27 cellular contexts compared by ENCODE assay signal in genomic region chr20:32925481-32926196, GRCh38.
"Had no signal": no experiment of that assay in that cellular context is flagged by ENCODE, and none has a peak within 500 bp of the region (broad histone marks: within the 10 kb centered on the region; RNA-seq: fewer than 3 reads in every experiment).

No MANE protein-coding gene starts in this region.

- H3K9ac ChIP-seq: neural progenitor cell had no signal

- H3K4me2 ChIP-seq: neural progenitor cell had no signal

- H3K9me3 ChIP-seq: esophagus muscularis mucosa, gastroesophageal sphincter, heart right ventricle, lower lobe of right lung, pancreas, right lobe of liver, tibial artery, upper lobe of right lung, vagina had no signal

- H2AFZ ChIP-seq: neural progenitor cell had no signal

- H3K4me3 ChIP-seq: coronary artery, esophagus muscularis mucosa, gastroesophageal sphincter, heart right ventricle, lower lobe of right lung, neural progenitor cell, pancreas, right lobe of liver, tibial artery, upper lobe of right lung, vagina had no signal

- H3K27me3 ChIP-seq: esophagus muscularis mucosa, pancreas, right lobe of liver, tibial artery, upper lobe of right lung, vagina had no signal

- ATAC-seq: foreskin keratinocyte; gastroesophageal sphincter; heart right ventricle; left colon; left ventricle myocardium superior; lower lobe of right lung; naive thymus-derived CD4-positive, alpha-beta T cell; pancreas; stimulated activated naive CD8-positive, alpha-beta T cell treated with anti-CD3 and anti-CD28 coated beads, Interleukin-15, amount 100 ng/mL, for 72 hours; upper lobe of right lung had no signal

- H3K36me3 ChIP-seq: esophagus muscularis mucosa, gastroesophageal sphincter, heart right ventricle, lower lobe of right lung, neural progenitor cell, pancreas, right lobe of liver, tibial artery, upper lobe of right lung, vagina had no signal

- DNase-seq: dermis blood vessel endothelial cell; effector memory CD4-positive, alpha-beta T cell; foreskin keratinocyte; heart right ventricle; hippocampal formation; kidney glomerular epithelial cell; left colon; left ventricle myocardium superior; lower lobe of right lung; naive thymus-derived CD4-positive, alpha-beta T cell; nucleus accumbens; pancreas; retina; right lobe of liver; small intestine; stimulated activated CD4-positive, alpha-beta T cell treated with anti-CD3 and anti-CD28 coated beads, Interleukin-1b, Interleukin-23, amount 100 ng/mL, for 48 hours; stimulated activated CD4-positive, alpha-beta T cell treated with anti-CD3 and anti-CD28 coated beads, Interleukin-4, amount 100 ng/mL, for 1 hour; stimulated activated CD8-positive, alpha-beta memory T cell treated with anti-CD3 and anti-CD28 coated beads, Interleukin-4, amount 100 ng/mL, for 48 hours; stimulated activated naive CD4-positive, alpha-beta T cell; stimulated activated naive CD8-positive, alpha-beta T cell treated with anti-CD3 and anti-CD28 coated beads, Interleukin-15, amount 100 ng/mL, for 72 hours; tibial artery; upper lobe of right lung had no signal

- H3K27ac ChIP-seq: coronary artery, esophagus muscularis mucosa, foreskin keratinocyte, gastroesophageal sphincter, heart right ventricle, lower lobe of right lung, neural progenitor cell, pancreas, right lobe of liver, tibial artery, upper lobe of right lung, vagina had no signal

- H3K4me1 ChIP-seq: esophagus muscularis mucosa, foreskin keratinocyte, gastroesophageal sphincter, heart right ventricle, lower lobe of right lung, neural progenitor cell, pancreas, right lobe of liver, tibial artery, upper lobe of right lung, vagina had no signal
